ENCODE assay signal across 27 cellular contexts in the genomic region with DNA sequence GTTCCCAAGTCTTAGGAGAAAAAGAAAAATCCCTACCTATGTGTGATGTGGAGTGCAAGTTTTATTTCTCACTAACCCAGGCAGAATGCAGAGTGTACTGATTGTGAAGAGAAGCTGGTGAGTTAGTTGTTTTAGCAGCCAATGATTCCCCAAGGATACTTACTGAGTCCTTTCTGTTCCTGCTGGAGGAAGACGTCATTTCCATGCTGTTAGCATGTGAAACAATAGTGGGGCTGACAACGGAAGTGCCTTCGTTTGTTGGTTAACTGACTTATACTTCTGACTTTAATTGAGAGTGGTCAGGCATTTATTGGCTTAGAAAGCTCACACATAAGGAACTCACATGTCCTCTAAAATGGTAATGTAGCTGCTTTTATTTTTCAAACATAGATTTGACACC.
DNase-seq lines count a peak whose midpoint lies in the region; ATAC-seq and TF ChIP-seq lines count a peak whose summit lies in the region.
"Had no signal": no experiment of that assay in that cellular context is flagged by ENCODE, and none has a peak within 500 bp of the region (broad histone marks: within the 10 kb centered on the region; RNA-seq: fewer than 3 reads in every experiment).

No MANE protein-coding gene starts in this region.

- H3K36me3 Mint-ChIP-seq in WTC11, result peaks cover 8% of the 10 kb centered on the region
- H3K36me3 Mint-ChIP-seq: CD14-positive monocyte; CD8-positive, alpha-beta memory T cell had no signal

- TF ChIP-seq CTCF in WTC11 (IDR thresholded peaks at IDR 0.05), result no peak

- peaks cover 19% of the 10 kb centered on the region for H3K9me3 Mint-ChIP-seq in WTC11

- no peaks in the 10 kb centered on the region for H3K36me3 ChIP-seq in BLaER1

- H3K27me3 Mint-ChIP-seq in WTC11 (ENCODE audit: low read depth), result no peaks in the 10 kb centered on the region
- H3K27me3 Mint-ChIP-seq: CD8-positive, alpha-beta memory T cell had no signal

- no peaks in the 10 kb centered on the region for H3K9me3 ChIP-seq in BLaER1

- peaks cover 30% of the 10 kb centered on the region for H3K4me1 Mint-ChIP-seq in WTC11
- H3K4me1 Mint-ChIP-seq: B cell; CD14-positive monocyte; CD8-positive, alpha-beta memory T cell had no signal

- H3K27ac Mint-ChIP-seq in WTC11, result peak overlapping the region; percentile 67
- H3K27ac Mint-ChIP-seq: B cell; CD14-positive monocyte; CD8-positive, alpha-beta memory T cell had no signal

- no peak for TF ChIP-seq POLR2A in GM18505 (IDR thresholded peaks at IDR 0.05; ENCODE audit: borderline replicate concordance, extremely low read depth, insufficient read depth, insufficient read length)

- H3K27ac ChIP-seq in BLaER1, result no peak overlapping the region
- H3K27ac ChIP-seq: HL-60, RWPE1 had no signal

- H3K9ac ChIP-seq in BLaER1, result no peak overlapping the region

- peak; percentile 28 for DNase-seq in HT1080 (ENCODE audit: low read depth)
- DNase-seq in WTC11 (ENCODE audit: low spot score), result no peak
- DNase-seq in lung microvascular endothelial cell (ENCODE audit: low read depth in 2 of 2), result peak; percentile 1 to 2
- no peak for DNase-seq in NCI-H2107 treated with DMSO at 0.1 percent for 48 hours (lab: John Stamatoyannopoulos, UW; ENCODE audit: unreplicated experiment)
- DNase-seq in NCI-H1417 treated with DMSO at 0.1 percent for 48 hours (lab: John Stamatoyannopoulos, UW), result no peak
- DNase-seq: CD8-positive, alpha-beta memory T cell; DND-41; GOT3; HCEC 1CT; NCI-H1105; NCI-H146; NCI-H1930; NCI-H2107; NCI-H446; NCI-H524 treated with DMSO at 0.1 percent for 48 hours; NCI-H82; NK-92 treated with Interleukin-12 subunit alpha and Interleukin-12 subunit beta, amount 100 ng/mL, for 24 hours; SHP77; T-helper 1 cell had no signal

- peaks cover 5% of the 10 kb centered on the region for H3K4me1 ChIP-seq in BLaER1

- CTCF ChIA-PET in WTC11 (lab: Charles Lee), result interaction anchor here (0.7 kb wide), 1 partner anchor 197 kb away, joined by 3 read pairs; no protein-coding TSS in a partner anchor

- no peak overlapping the region for H3K4me3 Mint-ChIP-seq in WTC11
- H3K4me3 Mint-ChIP-seq: B cell; CD14-positive monocyte; CD8-positive, alpha-beta memory T cell had no signal

- no peak overlapping the region for H3K4me3 ChIP-seq in BLaER1

- H3K4me2 ChIP-seq in BLaER1, result 0 out of 2 replicates have a peak overlapping the region, but pooled peaks have one; percentile 16

- POLR2A ChIA-PET in WTC11 (lab: Charles Lee), result no interaction called here

- no peaks in the 10 kb centered on the region for H4K20me1 ChIP-seq in BLaER1

- ATAC-seq in WTC11 (peak; percentile 61), GM18505 (IDR thresholded peaks at IDR 0.05; ENCODE audit: unreplicated experiment) (no peak), GM19452 (IDR thresholded peaks at IDR 0.05; ENCODE audit: unreplicated experiment) (no peak)
- ATAC-seq: Panc1 had no signal

- no peaks in the 10 kb centered on the region for H3K27me3 ChIP-seq in BLaER1

TF ChIP-seq in WTC11, 78 proteins besides CTCF, POLR2A, EP300 and RAD21:
- TF ChIP-seq, protein P1, sequence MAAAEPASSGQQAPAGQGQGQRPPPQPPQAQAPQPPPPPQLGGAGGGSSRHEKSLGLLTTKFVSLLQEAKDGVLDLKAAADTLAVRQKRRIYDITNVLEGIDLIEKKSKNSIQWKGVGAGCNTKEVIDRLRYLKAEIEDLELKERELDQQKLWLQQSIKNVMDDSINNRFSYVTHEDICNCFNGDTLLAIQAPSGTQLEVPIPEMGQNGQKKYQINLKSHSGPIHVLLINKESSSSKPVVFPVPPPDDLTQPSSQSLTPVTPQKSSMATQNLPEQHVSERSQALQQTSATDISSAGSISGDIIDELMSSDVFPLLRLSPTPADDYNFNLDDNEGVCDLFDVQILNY (CRISPR knock-in tag; IDR thresholded peaks at IDR 0.05), result no peak
- TF ChIP-seq NR2C2 (CRISPR knock-in tag; IDR thresholded peaks at IDR 0.05) (no peak), TEAD4 (CRISPR knock-in tag; IDR thresholded peaks at IDR 0.05) (no peak), USF1 (CRISPR knock-in tag; IDR thresholded peaks at IDR 0.05) (no peak)
- TF ChIP-seq, protein P2, sequence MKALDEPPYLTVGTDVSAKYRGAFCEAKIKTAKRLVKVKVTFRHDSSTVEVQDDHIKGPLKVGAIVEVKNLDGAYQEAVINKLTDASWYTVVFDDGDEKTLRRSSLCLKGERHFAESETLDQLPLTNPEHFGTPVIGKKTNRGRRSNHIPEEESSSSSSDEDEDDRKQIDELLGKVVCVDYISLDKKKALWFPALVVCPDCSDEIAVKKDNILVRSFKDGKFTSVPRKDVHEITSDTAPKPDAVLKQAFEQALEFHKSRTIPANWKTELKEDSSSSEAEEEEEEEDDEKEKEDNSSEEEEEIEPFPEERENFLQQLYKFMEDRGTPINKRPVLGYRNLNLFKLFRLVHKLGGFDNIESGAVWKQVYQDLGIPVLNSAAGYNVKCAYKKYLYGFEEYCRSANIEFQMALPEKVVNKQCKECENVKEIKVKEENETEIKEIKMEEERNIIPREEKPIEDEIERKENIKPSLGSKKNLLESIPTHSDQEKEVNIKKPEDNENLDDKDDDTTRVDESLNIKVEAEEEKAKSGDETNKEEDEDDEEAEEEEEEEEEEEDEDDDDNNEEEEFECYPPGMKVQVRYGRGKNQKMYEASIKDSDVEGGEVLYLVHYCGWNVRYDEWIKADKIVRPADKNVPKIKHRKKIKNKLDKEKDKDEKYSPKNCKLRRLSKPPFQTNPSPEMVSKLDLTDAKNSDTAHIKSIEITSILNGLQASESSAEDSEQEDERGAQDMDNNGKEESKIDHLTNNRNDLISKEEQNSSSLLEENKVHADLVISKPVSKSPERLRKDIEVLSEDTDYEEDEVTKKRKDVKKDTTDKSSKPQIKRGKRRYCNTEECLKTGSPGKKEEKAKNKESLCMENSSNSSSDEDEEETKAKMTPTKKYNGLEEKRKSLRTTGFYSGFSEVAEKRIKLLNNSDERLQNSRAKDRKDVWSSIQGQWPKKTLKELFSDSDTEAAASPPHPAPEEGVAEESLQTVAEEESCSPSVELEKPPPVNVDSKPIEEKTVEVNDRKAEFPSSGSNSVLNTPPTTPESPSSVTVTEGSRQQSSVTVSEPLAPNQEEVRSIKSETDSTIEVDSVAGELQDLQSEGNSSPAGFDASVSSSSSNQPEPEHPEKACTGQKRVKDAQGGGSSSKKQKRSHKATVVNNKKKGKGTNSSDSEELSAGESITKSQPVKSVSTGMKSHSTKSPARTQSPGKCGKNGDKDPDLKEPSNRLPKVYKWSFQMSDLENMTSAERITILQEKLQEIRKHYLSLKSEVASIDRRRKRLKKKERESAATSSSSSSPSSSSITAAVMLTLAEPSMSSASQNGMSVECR (CRISPR knock-in tag; IDR thresholded peaks at IDR 0.05; ENCODE audit: borderline replicate concordance), result no peak

Comparison
In these comparisons a context has a peak if more than half of its experiments do, and no peak if none do; other contexts are left out.
1. DNase-seq: peak in HT1080 (single experiment) and lung microvascular endothelial cell (2 of 2); none in WTC11 (single experiment), NCI-H2107 treated with DMSO at 0.1 percent for 48 hours (single experiment) and NCI-H1417 treated with DMSO at 0.1 percent for 48 hours (single experiment).